In the genomic region with DNA sequence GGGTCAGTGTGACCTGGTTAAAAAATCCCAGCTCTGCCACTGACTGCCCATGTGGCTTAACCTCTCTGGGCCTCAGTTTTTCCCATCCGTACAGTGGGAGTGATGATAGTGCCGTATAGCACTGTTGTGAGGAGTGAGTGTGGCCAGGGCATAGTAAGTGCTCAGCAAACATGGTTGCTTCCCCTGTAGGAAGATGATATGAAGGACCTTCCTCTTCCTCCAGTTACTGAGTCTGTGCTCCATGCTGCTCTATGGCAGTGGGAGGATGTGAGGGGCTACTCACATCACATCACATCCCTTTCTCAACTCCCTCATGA, we compare ENCODE assay signal across 24 cellular contexts. TPM values are rescaled to one million over a fixed set of nuclear protein-coding genes. Genes with fewer than 3 reads are reported as not detected.
DNase-seq lines count a peak whose midpoint lies in the region; ATAC-seq, FAIRE-seq and TF ChIP-seq lines count a peak whose summit lies in the region.
"Had no signal": no experiment of that assay in that cellular context is flagged by ENCODE, and none has a peak within 500 bp of the region (broad histone marks: within the 10 kb centered on the region; RNA-seq: fewer than 3 reads in every experiment).

No MANE protein-coding gene starts in this region.

- H3K27me3 ChIP-seq in right atrium auricular region (no peaks in the 10 kb centered on the region), bronchial epithelial cell (ENCODE audit: control insufficient read depth, insufficient read depth, low read length) (no peaks in the 10 kb centered on the region), neuronal stem cell (ENCODE audit: control insufficient read depth in 3 of 3, insufficient read depth in 3 of 3, low read depth in 1 of 3, low read length in 3 of 3) (peaks cover 0 to 15% (median 4%) of the 10 kb centered on the region in 3 experiments)
- H3K27me3 ChIP-seq: BE2C had no signal

- ATAC-seq in left ventricle myocardium superior = peak; percentile 11
- ATAC-seq in esophagus mucosa = no peak
- ATAC-seq: GM12878 had no signal

- no peak overlapping the region for H3K18ac ChIP-seq in neuronal stem cell (ENCODE audit: low read length)

- intact Hi-C loops in left ventricle myocardium superior (cut with micrococcal nuclease) = no loop called here

- H3K36me3 ChIP-seq in right atrium auricular region (no peaks in the 10 kb centered on the region), bronchial epithelial cell (ENCODE audit: control insufficient read depth, insufficient read depth, low read length) (peaks cover 49% of the 10 kb centered on the region), neuronal stem cell (replicated peaks in 1 of 2; ENCODE audit: control insufficient read depth in 2 of 2, insufficient read depth in 2 of 2, low read length in 2 of 2) (no peaks in the 10 kb centered on the region)
- H3K36me3 ChIP-seq: BE2C, HAP-1 had no signal

- FAIRE-seq in bronchial epithelial cell (lab: Jason Lieb, UNC) = peak; percentile 80
- FAIRE-seq: A204.1, GM12878 had no signal

- H2BK15ac ChIP-seq in neuronal stem cell (ENCODE audit: low read length) = peak overlapping the region; percentile 51

- H3K23ac ChIP-seq in neuronal stem cell (ENCODE audit: low read depth, low read length, poor library complexity) = no peak overlapping the region

- WGBS in neuronal stem cell (ENCODE audit: extremely low coverage in 2 of 2, insufficient read length in 2 of 2, insufficient replicate concordance in 1 of 2), 2 donors = no CpG with 5 or more reads among the region's 2 CpGs

- H3K9me3 ChIP-seq in right atrium auricular region (no peaks in the 10 kb centered on the region), neuronal stem cell (replicated peaks in 1 of 2; ENCODE audit: control insufficient read depth in 2 of 2, insufficient read depth in 1 of 2, low read depth in 1 of 2, low read length in 2 of 2) (peaks cover 0 to 2% of the 10 kb centered on the region in 2 donors)
- H3K9me3 ChIP-seq: BE2C, HAP-1 had no signal

- TF ChIP-seq CTCF in right atrium auricular region (IDR thresholded peaks at IDR 0.05) (no peak), RWPE1 (conservative IDR thresholded peaks at IDR 0.05; ENCODE audit: low read depth) (no peak), bronchial epithelial cell (IDR thresholded peaks at IDR 0.05; ENCODE audit: insufficient read depth, low read length, severe bottlenecking) (no peak)

- H4K8ac ChIP-seq in neuronal stem cell (ENCODE audit: low read depth, low read length) = peak overlapping the region; percentile 23

- H3K27ac ChIP-seq in right atrium auricular region (no peak overlapping the region), RWPE1 (peak overlapping the region; percentile 27; the same call in 1 of the 2 replicates), neuronal stem cell (replicated peaks; ENCODE audit: low read length) (no peak overlapping the region)

- no peak overlapping the region for H3K14ac ChIP-seq in neuronal stem cell (ENCODE audit: low read length)

- H3K9ac ChIP-seq in neuronal stem cell (ENCODE audit: low read depth, low read length, poor library complexity) = no peak overlapping the region

- no peak overlapping the region for H2AFZ ChIP-seq in neuronal stem cell (ENCODE audit: low read length)

- POLR2A ChIA-PET in RWPE1 (lab: Yijun Ruan, JAX; ENCODE audit: low non-redundant PET) = no interaction called here

- DNase-seq in left ventricle myocardium superior (no peak), right atrium auricular region (ENCODE audit: low spot score) (no peak), RWPE1 (ENCODE audit: low spot score) (no peak), bronchial epithelial cell (ENCODE audit: low read depth) (no peak), neuronal stem cell (ENCODE audit: low spot score) (no peak), SK-N-DZ (ENCODE audit: low spot score) (no peak)
- no peak for DNase-seq in activated CD8-positive, alpha-beta memory T cell treated with anti-CD3 and anti-CD28 coated beads, Interleukin-2, amount 50 U/mL, for 48 hours
- DNase-seq: ACHN; BE2C; C1 segment of cervical spinal cord; CD4-positive, CD25-positive, alpha-beta regulatory T cell; CD8-positive, alpha-beta memory T cell; COR-L47; DMS 273 treated with DMSO at 0.1 percent for 48 hours; DMS53; DND-41; EL had no signal

- H2BK120ac ChIP-seq in neuronal stem cell (ENCODE audit: low read depth, low read length) = no peak overlapping the region

- H2BK12ac ChIP-seq in neuronal stem cell (ENCODE audit: low read length) = no peak overlapping the region

- H3K4me1 ChIP-seq in right atrium auricular region (peaks cover 0 to 9% of the 10 kb centered on the region in 2 donors), neuronal stem cell (ENCODE audit: control insufficient read depth in 2 of 2, insufficient read depth in 1 of 2, low read depth in 1 of 2, low read length in 2 of 2) (peaks cover 0 to 1% of the 10 kb centered on the region in 2 donors)

- H3K79me1 ChIP-seq in neuronal stem cell (ENCODE audit: low read depth, low read length) = no peaks in the 10 kb centered on the region

- H3K4me3 ChIP-seq in right atrium auricular region = no peak overlapping the region
- H3K4me3 ChIP-seq in bronchial epithelial cell (ENCODE audit: low read depth, low read length) = no peak overlapping the region
- H3K4me3 ChIP-seq in neuronal stem cell (ENCODE audit: low read length in 2 of 2) = no peak overlapping the region
- H3K4me3 ChIP-seq: GM12878, HAP-1 had no signal

- peak overlapping the region; percentile 45 for H3K4ac ChIP-seq in neuronal stem cell (ENCODE audit: low read length)

- peak overlapping the region; percentile 38 for H2AK5ac ChIP-seq in neuronal stem cell (ENCODE audit: low read depth, low read length)

- CTCF ChIA-PET in RWPE1 (lab: Yijun Ruan, JAX) = interaction anchor here (0.6 kb wide), 1 partner anchor 740 kb away, joined by 4 read pairs; no protein-coding TSS in a partner anchor

- H3K4me2 ChIP-seq in neuronal stem cell (ENCODE audit: insufficient read depth, low read length, poor library complexity, severe bottlenecking) = no peak overlapping the region

- H4K91ac ChIP-seq in neuronal stem cell (ENCODE audit: low read depth, low read length, poor library complexity) = no peak overlapping the region

- H2BK5ac ChIP-seq in neuronal stem cell (ENCODE audit: low read length) = peak overlapping the region; percentile 82

RNA-seq across cellular contexts. Expression of gene C6orf132, which starts 13.1 kb away (rescaled TPM):
- total RNA-seq in left ventricle myocardium superior = 2.2 TPM
- total RNA-seq in right atrium auricular region = 1 to 10 TPM; 1.9 to 2.8 TPM
- 11.3 and 46.1 TPM in 2 replicates for total RNA-seq in bronchial epithelial cell
- 0.39 TPM for polyA plus RNA-seq in neuronal stem cell (2013, experiment 1 of 2)
- polyA plus RNA-seq in neuronal stem cell (2013, experiment 2 of 2) = 0.39 TPM
- polyA plus RNA-seq in SK-N-DZ (2014; cell fraction: cytosol; rRNA removed) = 0.71 and 1.4 TPM in 2 replicates
- polyA plus RNA-seq in SK-N-DZ (2014; cell fraction: nucleus; rRNA removed) = 0.06 and 0.12 TPM in 2 replicates
- 216 TPM for total RNA-seq in esophagus mucosa
- total RNA-seq: CD4-positive, CD25-positive, alpha-beta regulatory T cell; G401; H4 had no signal
- polyA plus RNA-seq: CD8-positive, alpha-beta memory T cell had no signal

RNA-seq across cellular contexts. Expression of gene GUCA1A, which starts 43.8 kb away (rescaled TPM):
- total RNA-seq in left ventricle myocardium superior (not detected), right atrium auricular region (not detected), bronchial epithelial cell (not detected in 2 replicates), esophagus mucosa (not detected)
- 2.2 TPM for polyA plus RNA-seq in neuronal stem cell (2013, experiment 1 of 2)
- 2.8 TPM for polyA plus RNA-seq in neuronal stem cell (2013, experiment 2 of 2)
- 1.2 and 1.6 TPM in 2 replicates for polyA plus RNA-seq in SK-N-DZ (2014; cell fraction: cytosol; rRNA removed)
- polyA plus RNA-seq in SK-N-DZ (2014; cell fraction: nucleus; rRNA removed) = 0.47 and 2.2 TPM in 2 replicates
- total RNA-seq: CD4-positive, CD25-positive, alpha-beta regulatory T cell; CD8-positive, alpha-beta memory T cell; G401; GM12878; H4; HT-29 had no signal
- polyA plus RNA-seq: CD4-positive, CD25-positive, alpha-beta regulatory T cell; CD8-positive, alpha-beta memory T cell; GM12878 had no signal
